In the genomic region with DNA sequence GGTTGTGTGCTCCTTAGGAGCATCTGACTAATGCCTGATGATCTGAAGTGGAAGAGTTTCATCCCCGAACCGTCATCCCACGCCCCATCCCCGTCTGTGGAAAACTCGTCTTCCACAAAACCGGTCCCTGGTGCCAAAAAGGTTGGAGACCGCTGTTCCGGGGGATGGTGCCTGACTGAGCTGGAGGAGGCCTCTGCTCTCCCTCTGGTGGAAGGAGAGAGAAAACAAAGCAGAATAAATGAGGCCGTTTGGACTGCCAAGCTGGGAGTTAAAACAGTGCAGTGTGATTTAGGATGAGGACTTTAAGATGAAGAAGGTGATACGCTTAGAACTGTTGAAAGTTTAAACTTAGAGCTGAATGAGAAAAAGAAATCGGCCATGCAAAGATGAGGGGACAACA, we compare ENCODE assay signal across 7 cellular contexts. TPM values are rescaled to one million over a fixed set of nuclear protein-coding genes. Genes with fewer than 3 reads are reported as not detected.
"Had no signal": no experiment of that assay in that cellular context is flagged by ENCODE, and none has a peak within 500 bp of the region (broad histone marks: within the 10 kb centered on the region; RNA-seq: fewer than 3 reads in every experiment).

No MANE protein-coding gene starts in this region.

RNA-seq across cellular contexts. Expression of gene CTAG1B, which starts 14.6 kb away (rescaled TPM):
- total RNA-seq: M059J, PC-9, Peyer's patch, Right ventricle myocardium superior, SJSA1, T-cell had no signal
- polyA plus RNA-seq: SK-N-SH had no signal

RNA-seq across cellular contexts. Expression of gene CTAG2, which starts 19.7 kb away (rescaled TPM):
- total RNA-seq: M059J, PC-9, Peyer's patch, Right ventricle myocardium superior, SJSA1 had no signal

RNA-seq across cellular contexts. Expression of gene CTAG1A, which starts 48.7 kb away (rescaled TPM):
- total RNA-seq: M059J, PC-9, Peyer's patch, Right ventricle myocardium superior, SJSA1, T-cell had no signal
- polyA plus RNA-seq: SK-N-SH had no signal
